ENCODE assay signal across 8 cellular contexts in genomic region chr1:206489980-206490534, GRCh38. TPM values are rescaled to one million over a fixed set of nuclear protein-coding genes. Genes with fewer than 3 reads are reported as not detected.
DNase-seq lines count a peak whose midpoint lies in the region; ATAC-seq lines count a peak whose summit lies in the region.

No MANE protein-coding gene starts in this region.

- H3K4me3 ChIP-seq in endocrine pancreas (ENCODE audit: control insufficient read depth, insufficient read depth, low read length): no peak overlapping the region

- H3K27me3 ChIP-seq in endocrine pancreas (ENCODE audit: control insufficient read depth, insufficient read depth, low read length): no peaks in the 10 kb centered on the region

- ATAC-seq in HG03097 (IDR thresholded peaks at IDR 0.05; ENCODE audit: low FRiP score, unreplicated experiment) (peak; percentile 64), HG03469 (IDR thresholded peaks at IDR 0.05; ENCODE audit: unreplicated experiment) (no peak)
- ATAC-seq in activated CD8-positive, alpha-beta memory T cell treated with anti-CD3 and anti-CD28 coated beads, Interleukin-2, amount 10 ng/mL, durations not matched to agents 7 days and 5 days: peak; percentile 81
- peak; percentile 84 to 85 for ATAC-seq in stimulated activated naive B cell treated with anti-CD40 and anti-IgM and Interleukin-4, amounts not matched to agents 10 μg/mL and 1 μg/mL and 100 μg/mL, for 72 hours (replicated peaks)

- DNase-seq in DMS79 (lab: John Stamatoyannopoulos, UW) (peak; percentile 28), NOMO-1 (lab: John Stamatoyannopoulos, UW; ENCODE audit: unreplicated experiment in 2 of 2) (peak; percentile 50 to 74), mucosa of gallbladder (ENCODE audit: low spot score) (peak; percentile 75)
- peak; percentile 79 for DNase-seq in activated CD8-positive, alpha-beta memory T cell treated with anti-CD3 and anti-CD28 coated beads, Interleukin-2, amount 10 ng/mL, durations not matched to agents 7 days and 5 days
- no peak for DNase-seq in stimulated activated naive B cell treated with anti-CD40 and anti-IgM and Interleukin-4, amounts not matched to agents 10 μg/mL and 1 μg/mL and 100 μg/mL, for 72 hours

- H3K27me3 Mint-ChIP-seq in activated CD8-positive, alpha-beta memory T cell treated with anti-CD3 and anti-CD28 coated beads, Interleukin-2, amount 10 ng/mL, durations not matched to agents 7 days and 5 days: no peaks in the 10 kb centered on the region
- no peaks in the 10 kb centered on the region for H3K27me3 Mint-ChIP-seq in stimulated activated naive B cell treated with anti-CD40 and anti-IgM and Interleukin-4, amounts not matched to agents 10 μg/mL and 1 μg/mL and 100 μg/mL, for 72 hours

- H3K36me3 Mint-ChIP-seq in activated CD8-positive, alpha-beta memory T cell treated with anti-CD3 and anti-CD28 coated beads, Interleukin-2, amount 10 ng/mL, durations not matched to agents 7 days and 5 days: peaks cover 39% of the 10 kb centered on the region
- peaks cover 56 to 68% of the 10 kb centered on the region in 2 donors for H3K36me3 Mint-ChIP-seq in stimulated activated naive B cell treated with anti-CD40 and anti-IgM and Interleukin-4, amounts not matched to agents 10 μg/mL and 1 μg/mL and 100 μg/mL, for 72 hours

- no peaks in the 10 kb centered on the region for H3K9me3 ChIP-seq in endocrine pancreas (ENCODE audit: control insufficient read depth, low read length)

- H3K4me1 ChIP-seq in endocrine pancreas (ENCODE audit: control insufficient read depth, insufficient read depth, low read length): no peaks in the 10 kb centered on the region

- H3K36me3 ChIP-seq in endocrine pancreas (ENCODE audit: control insufficient read depth, insufficient read depth, low read length): no peaks in the 10 kb centered on the region

- CTCF ChIA-PET in activated CD8-positive, alpha-beta memory T cell treated with anti-CD3 and anti-CD28 coated beads, Interleukin-2, amount 10 ng/mL, durations not matched to agents 7 days and 5 days (lab: Charles Lee): interaction anchor here (0.7 to 9.2 kb wide), 34 partner anchors 9 to 172 kb away, joined by 3 to 108 read pairs (median 5); partner anchors contain the start of genes DYRK3, IKBKE and RASSF5

- no peak overlapping the region for H3K4me3 Mint-ChIP-seq in activated CD8-positive, alpha-beta memory T cell treated with anti-CD3 and anti-CD28 coated beads, Interleukin-2, amount 10 ng/mL, durations not matched to agents 7 days and 5 days
- H3K4me3 Mint-ChIP-seq in stimulated activated naive B cell treated with anti-CD40 and anti-IgM and Interleukin-4, amounts not matched to agents 10 μg/mL and 1 μg/mL and 100 μg/mL, for 72 hours: no peak overlapping the region

- peaks cover 18% of the 10 kb centered on the region for H3K4me1 Mint-ChIP-seq in activated CD8-positive, alpha-beta memory T cell treated with anti-CD3 and anti-CD28 coated beads, Interleukin-2, amount 10 ng/mL, durations not matched to agents 7 days and 5 days
- H3K4me1 Mint-ChIP-seq in stimulated activated naive B cell treated with anti-CD40 and anti-IgM and Interleukin-4, amounts not matched to agents 10 μg/mL and 1 μg/mL and 100 μg/mL, for 72 hours: peaks cover 22 to 32% of the 10 kb centered on the region in 2 donors

- peak overlapping the region; percentile 19 for H3K9ac ChIP-seq in endocrine pancreas (ENCODE audit: control insufficient read depth, insufficient read depth, low read length)

- H3K9me3 Mint-ChIP-seq in activated CD8-positive, alpha-beta memory T cell treated with anti-CD3 and anti-CD28 coated beads, Interleukin-2, amount 10 ng/mL, durations not matched to agents 7 days and 5 days (ENCODE audit: low read depth): no peaks in the 10 kb centered on the region
- no peaks in the 10 kb centered on the region for H3K9me3 Mint-ChIP-seq in stimulated activated naive B cell treated with anti-CD40 and anti-IgM and Interleukin-4, amounts not matched to agents 10 μg/mL and 1 μg/mL and 100 μg/mL, for 72 hours

- H3K27ac Mint-ChIP-seq in activated CD8-positive, alpha-beta memory T cell treated with anti-CD3 and anti-CD28 coated beads, Interleukin-2, amount 10 ng/mL, durations not matched to agents 7 days and 5 days: no peak overlapping the region
- H3K27ac Mint-ChIP-seq in stimulated activated naive B cell treated with anti-CD40 and anti-IgM and Interleukin-4, amounts not matched to agents 10 μg/mL and 1 μg/mL and 100 μg/mL, for 72 hours: no peak overlapping the region

RNA-seq across cellular contexts. Expression of gene RASSF5, which starts 17.3 kb away (rescaled TPM):
- 100 to 1,000 TPM; 184 to 216 TPM for total RNA-seq in activated CD8-positive, alpha-beta memory T cell treated with anti-CD3 and anti-CD28 coated beads, Interleukin-2, amount 10 ng/mL, durations not matched to agents 7 days and 5 days
- 49.5 TPM for total RNA-seq in mucosa of gallbladder

RNA-seq across cellular contexts. Expression of gene IKBKE, which starts 19.8 kb away (rescaled TPM):
- total RNA-seq in activated CD8-positive, alpha-beta memory T cell treated with anti-CD3 and anti-CD28 coated beads, Interleukin-2, amount 10 ng/mL, durations not matched to agents 7 days and 5 days: 10 to 100 TPM; 64.8 to 72.7 TPM
- 11.7 TPM for total RNA-seq in mucosa of gallbladder
